28 cellular contexts compared by ENCODE assay signal in the genomic region with DNA sequence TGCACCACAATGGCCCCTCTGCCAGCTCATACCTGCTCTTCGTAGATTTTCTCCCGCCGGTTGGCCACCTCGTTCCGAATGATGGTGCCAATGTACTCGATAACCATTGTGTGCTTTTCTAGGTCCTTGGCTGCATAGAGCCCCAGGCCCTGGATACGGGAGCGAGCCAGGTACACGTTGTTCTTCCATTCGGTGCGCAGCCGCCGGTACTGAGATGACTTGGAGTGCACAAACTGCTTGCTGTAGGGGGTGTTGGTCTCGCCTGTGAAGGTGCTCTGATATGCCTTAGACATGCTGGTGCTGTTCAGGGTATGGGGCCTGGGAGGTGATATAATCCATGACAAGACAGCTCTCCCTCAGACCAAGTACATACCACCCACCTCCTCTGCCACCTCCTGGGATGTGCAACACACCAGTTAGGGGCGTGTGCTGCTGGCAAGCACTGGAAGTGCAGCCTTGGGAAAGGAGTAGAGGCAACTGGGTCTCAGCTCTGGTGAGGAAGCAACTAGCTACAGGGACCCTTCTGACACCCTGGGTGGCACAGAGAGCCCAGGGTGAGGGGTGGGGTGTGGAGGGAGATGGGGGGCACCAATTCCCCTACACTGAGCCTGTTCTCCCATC. TPM values are rescaled to one million over a fixed set of nuclear protein-coding genes. Genes with fewer than 3 reads are reported as not detected.
DNase-seq lines count a peak whose midpoint lies in the region; ATAC-seq, FAIRE-seq and TF ChIP-seq lines count a peak whose summit lies in the region.
"Had no signal": no experiment of that assay in that cellular context is flagged by ENCODE, and none has a peak within 500 bp of the region (broad histone marks: within the 10 kb centered on the region; RNA-seq: fewer than 3 reads in every experiment).

No MANE protein-coding gene starts in this region.

- no peak for ATAC-seq in activated naive CD4-positive, alpha-beta T cell treated with anti-CD3 and anti-CD28 coated beads, Interleukin-2, amount 50 U/mL, for 72 hours
- no peak for ATAC-seq in stimulated activated effector memory CD8-positive, alpha-beta T cell treated with anti-CD3 and anti-CD28 coated beads, Interleukin-12 subunit alpha, Interleukin-12 subunit beta, amount 100 ng/mL, for 72 hours
- ATAC-seq: activated T-cell treated with anti-CD3 and anti-CD28 coated beads, Interleukin-2, amount 50 U/mL, for 4 hours; esophagus mucosa; GM12878; PC-3; psoas muscle; stimulated activated naive B cell treated with anti-CD40 and anti-IgM and Interleukin-4, amounts not matched to agents 10 μg/mL and 1 μg/mL and 100 μg/mL, for 72 hours had no signal

- CTCF ChIA-PET in activated naive CD4-positive, alpha-beta T cell treated with anti-CD3 and anti-CD28 coated beads, Interleukin-2, amount 10 ng/mL, durations not matched to agents 7 days and 5 days (lab: Charles Lee) = interaction anchor here (1.0 kb wide), 1 partner anchor 21 kb away, joined by 3 read pairs; no protein-coding TSS in a partner anchor

- H3K9me3 ChIP-seq in left ventricle myocardium inferior (replicated peaks) (no peaks in the 10 kb centered on the region), uterus (no peaks in the 10 kb centered on the region), tibial nerve (no peaks in the 10 kb centered on the region)
- H3K9me3 ChIP-seq: psoas muscle had no signal

- no peak overlapping the region for H3K4me3 Mint-ChIP-seq in activated naive CD4-positive, alpha-beta T cell treated with anti-CD3 and anti-CD28 coated beads, Interleukin-2, amount 10 ng/mL, durations not matched to agents 7 days and 5 days
- H3K4me3 Mint-ChIP-seq in stimulated activated effector memory CD8-positive, alpha-beta T cell treated with anti-CD3 and anti-CD28 coated beads, Interleukin-12 subunit alpha, Interleukin-12 subunit beta, amount 100 ng/mL, for 72 hours = no peak overlapping the region
- H3K4me3 Mint-ChIP-seq: activated T-cell treated with anti-CD3 and anti-CD28 coated beads, Interleukin-2, amount 50 U/mL, for 4 hours had no signal

- 92 to 93% methylated on average over 15 of the region's 15 CpGs for WGBS in tibial nerve, 2 donors

- H3K36me3 ChIP-seq in left ventricle myocardium inferior = peaks cover 72% of the 10 kb centered on the region
- H3K36me3 ChIP-seq in uterus = no peaks in the 10 kb centered on the region
- H3K36me3 ChIP-seq in tibial nerve = peaks cover 2 to 76% (median 31%) of the 10 kb centered on the region in 3 donors

- peaks cover 17% of the 10 kb centered on the region for H3K4me1 ChIP-seq in left ventricle myocardium inferior
- no peaks in the 10 kb centered on the region for H3K4me1 ChIP-seq in uterus
- peaks cover 0 to 18% (median 10%) of the 10 kb centered on the region in 4 donors for H3K4me1 ChIP-seq in tibial nerve

- H3K27me3 Mint-ChIP-seq in activated naive CD4-positive, alpha-beta T cell treated with anti-CD3 and anti-CD28 coated beads, Interleukin-2, amount 10 ng/mL, durations not matched to agents 7 days and 5 days = no peaks in the 10 kb centered on the region
- H3K27me3 Mint-ChIP-seq: stimulated activated naive B cell treated with anti-CD40 and anti-IgM and Interleukin-4, amounts not matched to agents 10 μg/mL and 1 μg/mL and 100 μg/mL, for 72 hours had no signal

- peaks cover 17% of the 10 kb centered on the region for H3K4me1 Mint-ChIP-seq in activated naive CD4-positive, alpha-beta T cell treated with anti-CD3 and anti-CD28 coated beads, Interleukin-2, amount 10 ng/mL, durations not matched to agents 7 days and 5 days
- H3K4me1 Mint-ChIP-seq in stimulated activated effector memory CD8-positive, alpha-beta T cell treated with anti-CD3 and anti-CD28 coated beads, Interleukin-12 subunit alpha, Interleukin-12 subunit beta, amount 100 ng/mL, for 72 hours = peaks cover 19% of the 10 kb centered on the region

- intact Hi-C loops in left ventricle myocardium inferior (cut with micrococcal nuclease) (no loop called here), uterus (cut with DNase I; ENCODE audit: low total_unique reads) (no loop called here)

- H3K27ac Mint-ChIP-seq in activated naive CD4-positive, alpha-beta T cell treated with anti-CD3 and anti-CD28 coated beads, Interleukin-2, amount 50 U/mL, for 72 hours = peak overlapping the region; percentile 14 to 76
- no peak overlapping the region for H3K27ac Mint-ChIP-seq in activated naive CD4-positive, alpha-beta T cell treated with anti-CD3 and anti-CD28 coated beads, Interleukin-2, amount 10 ng/mL, durations not matched to agents 7 days and 5 days
- peak overlapping the region; percentile 5 for H3K27ac Mint-ChIP-seq in stimulated activated effector memory CD8-positive, alpha-beta T cell treated with anti-CD3 and anti-CD28 coated beads, Interleukin-12 subunit alpha, Interleukin-12 subunit beta, amount 100 ng/mL, for 72 hours
- H3K27ac Mint-ChIP-seq: stimulated activated naive B cell treated with anti-CD40 and anti-IgM and Interleukin-4, amounts not matched to agents 10 μg/mL and 1 μg/mL and 100 μg/mL, for 72 hours had no signal

- H3K27me3 ChIP-seq in left ventricle myocardium inferior (ENCODE audit: low read depth) (no peaks in the 10 kb centered on the region), uterus (no peaks in the 10 kb centered on the region), tibial nerve (no peaks in the 10 kb centered on the region)
- H3K27me3 ChIP-seq: hepatocyte had no signal

- no peak for FAIRE-seq in D721Med (lab: Jason Lieb, UNC)
- FAIRE-seq: astrocyte, GM12878 had no signal

- H3K4me3 ChIP-seq in coronary artery (no peak overlapping the region), left ventricle myocardium inferior (no peak overlapping the region), uterus (no peak overlapping the region), tibial nerve (no peak overlapping the region)
- H3K4me3 ChIP-seq: GM12878, hepatocyte, psoas muscle had no signal

- TF ChIP-seq CTCF in D721Med (IDR thresholded peaks at IDR 0.05; ENCODE audit: insufficient read depth, missing control alignments) = no peak
- no peak for TF ChIP-seq CTCF in coronary artery (IDR thresholded peaks at IDR 0.05)
- no peak for TF ChIP-seq CTCF in left ventricle myocardium inferior (IDR thresholded peaks at IDR 0.05; ENCODE audit: borderline replicate concordance)
- TF ChIP-seq CTCF in uterus (IDR thresholded peaks at IDR 0.05) = no peak
- no peak for TF ChIP-seq CTCF in tibial nerve (IDR thresholded peaks at IDR 0.05)

- H3K9me3 Mint-ChIP-seq in activated naive CD4-positive, alpha-beta T cell treated with anti-CD3 and anti-CD28 coated beads, Interleukin-2, amount 50 U/mL, for 72 hours = no peaks in the 10 kb centered on the region
- H3K9me3 Mint-ChIP-seq in activated naive CD4-positive, alpha-beta T cell treated with anti-CD3 and anti-CD28 coated beads, Interleukin-2, amount 10 ng/mL, durations not matched to agents 7 days and 5 days = no peaks in the 10 kb centered on the region
- no peaks in the 10 kb centered on the region for H3K9me3 Mint-ChIP-seq in stimulated activated effector memory CD8-positive, alpha-beta T cell treated with anti-CD3 and anti-CD28 coated beads, Interleukin-12 subunit alpha, Interleukin-12 subunit beta, amount 100 ng/mL, for 72 hours
- H3K9me3 Mint-ChIP-seq: activated T-cell treated with anti-CD3 and anti-CD28 coated beads, Interleukin-2, amount 50 U/mL, for 4 hours; stimulated activated naive B cell treated with anti-CD40 and anti-IgM and Interleukin-4, amounts not matched to agents 10 μg/mL and 1 μg/mL and 100 μg/mL, for 72 hours had no signal

- DNase-seq in activated naive CD4-positive, alpha-beta T cell treated with anti-CD3 and anti-CD28 coated beads, Interleukin-2, amount 50 U/mL, for 72 hours (ENCODE audit: low spot score in 2 of 2) = peak in 1 of 2 donors; percentile 47
- DNase-seq in activated naive CD4-positive, alpha-beta T cell treated with anti-CD3 and anti-CD28 coated beads, Interleukin-2, amount 10 ng/mL, durations not matched to agents 7 days and 5 days = no peak
- DNase-seq in D721Med (ENCODE audit: insufficient read length, low spot score) (peak; percentile 1), coronary artery (ENCODE audit: low spot score) (peak; percentile 68), left ventricle myocardium inferior (no peak), uterus (no peak), tibial nerve (ENCODE audit: low spot score in 2 of 2) (no peak)
- no peak for DNase-seq in stimulated activated effector memory CD8-positive, alpha-beta T cell treated with anti-CD3 and anti-CD28 coated beads, Interleukin-12 subunit alpha, Interleukin-12 subunit beta, amount 100 ng/mL, for 72 hours (ENCODE audit: low spot score in 2 of 2)
- DNase-seq: activated naive CD4-positive, alpha-beta T cell treated with Interleukin-2 at 50 U/mL for 16 hours; activated T-cell treated with anti-CD3 and anti-CD28 coated beads, Interleukin-2, amount 50 U/mL, for 4 hours; central memory CD4-positive, alpha-beta T cell; DND-41; effector CD4-positive, alpha-beta T cell; foreskin melanocyte; NCI-H2081; NCI-H446; PC-3; SHP77; stimulated activated CD4-positive, alpha-beta T cell treated with anti-CD3 and anti-CD28 coated beads, Interleukin-1b, Interleukin-23, amount 100 ng/mL, for 48 hours; stimulated activated naive B cell treated with anti-CD40 and anti-IgM and Interleukin-4, amounts not matched to agents 10 μg/mL and 1 μg/mL and 100 μg/mL, for 72 hours had no signal

- TF ChIP-seq EP300 in tibial nerve (IDR thresholded peaks at IDR 0.05) = no peak

- TF ChIP-seq POLR2A in uterus (IDR thresholded peaks at IDR 0.05) = no peak
- no peak for TF ChIP-seq POLR2A in tibial nerve (IDR thresholded peaks at IDR 0.05)

- H3K27ac ChIP-seq in coronary artery (no peak overlapping the region), left ventricle myocardium inferior (replicated peaks) (no peak overlapping the region), uterus (no peak overlapping the region), tibial nerve (no peak overlapping the region)
- H3K27ac ChIP-seq: hepatocyte, psoas muscle had no signal

- peaks cover 9 to 20% of the 10 kb centered on the region in 2 donors for H3K36me3 Mint-ChIP-seq in activated naive CD4-positive, alpha-beta T cell treated with anti-CD3 and anti-CD28 coated beads, Interleukin-2, amount 50 U/mL, for 72 hours
- H3K36me3 Mint-ChIP-seq in activated naive CD4-positive, alpha-beta T cell treated with anti-CD3 and anti-CD28 coated beads, Interleukin-2, amount 10 ng/mL, durations not matched to agents 7 days and 5 days = peaks cover 48% of the 10 kb centered on the region
- peaks cover 86% of the 10 kb centered on the region for H3K36me3 Mint-ChIP-seq in stimulated activated effector memory CD8-positive, alpha-beta T cell treated with anti-CD3 and anti-CD28 coated beads, Interleukin-12 subunit alpha, Interleukin-12 subunit beta, amount 100 ng/mL, for 72 hours

RNA-seq across cellular contexts. Expression of gene PRKAG1, which starts 4.1 kb away (rescaled TPM):
- total RNA-seq in activated naive CD4-positive, alpha-beta T cell treated with anti-CD3 and anti-CD28 coated beads, Interleukin-2, amount 50 U/mL, for 72 hours = 10 to 100 TPM; 52.5 to 58.7 TPM
- 104 TPM for total RNA-seq in left ventricle myocardium inferior
- total RNA-seq in uterus = 10 to 100 TPM; 34.7 to 46.6 (median 39.6) TPM
- total RNA-seq in tibial nerve = 10 to 100 TPM; 40.6 to 60.7 (median 46.1) TPM

RNA-seq across cellular contexts. Expression of gene DDN, which starts 23.5 kb away (rescaled TPM):
- 1 to 10 TPM in 1 of 2 donors, under 1 TPM in 1; 0.07 to 1.1 TPM for total RNA-seq in activated naive CD4-positive, alpha-beta T cell treated with anti-CD3 and anti-CD28 coated beads, Interleukin-2, amount 50 U/mL, for 72 hours
- total RNA-seq in left ventricle myocardium inferior (1.4 TPM), uterus (under 1 TPM in 1 of 4 donors, not detected in 3; 0.18 TPM), tibial nerve (not detected)

RNA-seq across cellular contexts. Expression of gene KMT2D, which starts 37.9 kb away (rescaled TPM):
- 100 to 1,000 TPM in 1 of 2 donors, 10 to 100 TPM in 1; 67.7 to 110 TPM for total RNA-seq in activated naive CD4-positive, alpha-beta T cell treated with anti-CD3 and anti-CD28 coated beads, Interleukin-2, amount 50 U/mL, for 72 hours
- total RNA-seq in left ventricle myocardium inferior (38.5 TPM), uterus (100 to 1,000 TPM in 1 of 4 donors, 10 to 100 TPM in 3; 22.3 to 138 (median 38.2) TPM), tibial nerve (100 to 1,000 TPM in 1 of 4 donors, 10 to 100 TPM in 3; 53.5 to 102 (median 76.9) TPM)

RNA-seq across cellular contexts. Expression of gene WNT1, which starts 44.5 kb away (rescaled TPM):
- under 1 TPM in 1 of 2 donors, not detected in 1; 0.27 TPM for total RNA-seq in activated naive CD4-positive, alpha-beta T cell treated with anti-CD3 and anti-CD28 coated beads, Interleukin-2, amount 50 U/mL, for 72 hours
- total RNA-seq in left ventricle myocardium inferior (not detected), uterus (not detected), tibial nerve (not detected)
- total RNA-seq: activated T-cell treated with anti-CD3 and anti-CD28 coated beads, Interleukin-2, amount 50 U/mL, for 4 hours; astrocyte; esophagus mucosa; GM12878; hepatocyte; liver; PC-3; psoas muscle; skeletal muscle tissue; temporal lobe had no signal

RNA-seq across cellular contexts. Expression of gene RHEBL1, which starts 47.1 kb away (rescaled TPM):
- 10 to 100 TPM; 12.7 to 19.7 TPM for total RNA-seq in activated naive CD4-positive, alpha-beta T cell treated with anti-CD3 and anti-CD28 coated beads, Interleukin-2, amount 50 U/mL, for 72 hours
- total RNA-seq in left ventricle myocardium inferior (not detected), uterus (under 1 TPM in 1 of 4 donors, not detected in 3; 0.37 TPM), tibial nerve (1 to 10 TPM in 2 of 4 donors, not detected in 2; 1.1 to 4.3 TPM)

Comparison
In these comparisons a context has a peak if more than half of its experiments do, and no peak if none do; other contexts are left out.
1. DNase-seq: peak in D721Med (single experiment) and coronary artery (single experiment); none in activated naive CD4-positive, alpha-beta T cell treated with anti-CD3 and anti-CD28 coated beads, Interleukin-2, amount 10 ng/mL, durations not matched to agents 7 days and 5 days (single experiment), stimulated activated effector memory CD8-positive, alpha-beta T cell treated with anti-CD3 and anti-CD28 coated beads, Interleukin-12 subunit alpha, Interleukin-12 subunit beta, amount 100 ng/mL, for 72 hours (0 of 2), left ventricle myocardium inferior (single experiment), uterus (0 of 2) and tibial nerve (0 of 2).